ENCODE assay signal across 15 cellular contexts in genomic region chr19:55777528-55777927, GRCh38. TPM values are rescaled to one million over a fixed set of nuclear protein-coding genes. Genes with fewer than 3 reads are reported as not detected.
DNase-seq lines count a peak whose midpoint lies in the region; ATAC-seq, FAIRE-seq and TF ChIP-seq lines count a peak whose summit lies in the region.
"Had no signal": no experiment of that assay in that cellular context is flagged by ENCODE, and none has a peak within 500 bp of the region (broad histone marks: within the 10 kb centered on the region; RNA-seq: fewer than 3 reads in every experiment).

No MANE protein-coding gene starts in this region.

- intact Hi-C loops in MCF 10A (cut with micrococcal nuclease) = no loop called here
- intact Hi-C loops in mammary epithelial cell (cut with micrococcal nuclease) = no loop called here

- H3K27me3 ChIP-seq in mammary epithelial cell (ENCODE audit: insufficient read depth, low read length) = no peaks in the 10 kb centered on the region
- no peaks in the 10 kb centered on the region for H3K27me3 ChIP-seq in Karpas-422 (ENCODE audit: low read length)

- no TSS peak for BruUV-seq in MCF 10A (replicated peaks; lab: Mats Ljungman, UMichigan)
- no TSS peak for BruUV-seq in mammary epithelial cell (replicated peaks; lab: Mats Ljungman, UMichigan)

- no peak for FAIRE-seq in urothelium cell line (lab: Jason Lieb, UNC)

- in situ Hi-C loops in mammary epithelial cell (cut with MboI; ENCODE audit: low sequenced_read_pairs in 2 of 2) (no loop called here), SK-MEL-5 (cut with HindIII; ENCODE audit: low pct_unique_long_range_greater_than_20kb, low sequenced_read_pairs) (no loop called here)

- 24% methylated on average over 7 of the region's 7 CpGs for WGBS in mammary epithelial cell (ENCODE audit: low coverage, missing lambda C conversion rate)

- H3K9ac ChIP-seq in mammary epithelial cell (ENCODE audit: insufficient read depth, low read length) (no peak overlapping the region), Karpas-422 (ENCODE audit: low read length) (peak overlapping the region; percentile 39; the same call in 1 of the 2 replicates)

- dilution Hi-C loops in mammary epithelial cell (cut with HindIII; ENCODE audit: low sequenced_read_pairs) = no loop called here

- no peak for TF ChIP-seq CTCF in MCF 10A (IDR thresholded peaks at IDR 0.05; ENCODE audit: unreplicated experiment)
- no peak for TF ChIP-seq CTCF in mammary epithelial cell (conservative IDR thresholded peaks at IDR 0.05 in 1 of 2, IDR thresholded peaks at IDR 0.05 in 1 of 2; ENCODE audit: extremely low read depth in 1 of 2, insufficient read depth in 1 of 2, low read depth in 1 of 2, low read length in 2 of 2)

- no peak overlapping the region for H2AFZ ChIP-seq in mammary epithelial cell (ENCODE audit: low read depth, low read length)
- peak overlapping the region; percentile 95 for H2AFZ ChIP-seq in Karpas-422 (ENCODE audit: low read length)

- peaks cover 16% of the 10 kb centered on the region for H3K27me3 Mint-ChIP-seq in MCF 10A (ENCODE audit: insufficient read depth, unreplicated experiment)

- H3K27ac Mint-ChIP-seq in MCF 10A (ENCODE audit: low read depth, unreplicated experiment) = no peak overlapping the region

- H3K4me3 Mint-ChIP-seq in MCF 10A (ENCODE audit: unreplicated experiment) = no peak overlapping the region

- peaks cover 7% of the 10 kb centered on the region for H3K9me3 Mint-ChIP-seq in MCF 10A (ENCODE audit: unreplicated experiment)

- H4K20me1 ChIP-seq in mammary epithelial cell (ENCODE audit: insufficient read depth, low read length) (no peaks in the 10 kb centered on the region), Karpas-422 (ENCODE audit: insufficient read depth, low read depth, low read length) (no peaks in the 10 kb centered on the region)

- H3K4me3 ChIP-seq in mammary epithelial cell (replicated peaks in 1 of 3; ENCODE audit: insufficient read depth in 1 of 3, low read depth in 2 of 3, low read length in 3 of 3) (no peak overlapping the region), Karpas-422 (ENCODE audit: low read length) (0 out of 2 replicates have a peak overlapping the region, but pooled peaks have one; percentile 53)
- H3K4me3 ChIP-seq: coronary artery had no signal

- no peaks in the 10 kb centered on the region for H3K36me3 Mint-ChIP-seq in MCF 10A (ENCODE audit: insufficient read depth, unreplicated experiment)

- H3K4me1 Mint-ChIP-seq in MCF 10A (ENCODE audit: insufficient read depth, unreplicated experiment) = no peaks in the 10 kb centered on the region

- H3K9me2 ChIP-seq in Karpas-422 (replicated peaks; ENCODE audit: insufficient read depth, low read length) = no peaks in the 10 kb centered on the region

- CTCF ChIA-PET in MCF 10A (lab: Yijun Ruan, JAX) = interaction anchor here (0.6 kb wide), 1 partner anchor 547 kb away, joined by 3 read pairs; no protein-coding TSS in a partner anchor
- CTCF ChIA-PET in mammary epithelial cell (lab: Charles Lee; ENCODE audit: low non-redundant PET) = no interaction called here

- POLR2A ChIA-PET in MCF 10A (lab: Yijun Ruan, JAX) = no interaction called here

- H3K36me3 ChIP-seq in mammary epithelial cell (ENCODE audit: insufficient read depth, low read length) (no peaks in the 10 kb centered on the region), Karpas-422 (ENCODE audit: insufficient read depth, low read length) (no peaks in the 10 kb centered on the region)

- peaks cover 6% of the 10 kb centered on the region for H3K9me3 ChIP-seq in mammary epithelial cell (replicated peaks; ENCODE audit: insufficient read depth, low read length)
- no peaks in the 10 kb centered on the region for H3K9me3 ChIP-seq in Karpas-422 (ENCODE audit: low read length)

- H3K4me1 ChIP-seq in mammary epithelial cell (ENCODE audit: insufficient read depth, low read length) (no peaks in the 10 kb centered on the region), Karpas-422 (ENCODE audit: low read length) (peaks cover 13% of the 10 kb centered on the region)

- ATAC-seq in HG02870 (IDR thresholded peaks at IDR 0.05; ENCODE audit: unreplicated experiment) = no peak

- H3K79me2 ChIP-seq in mammary epithelial cell (ENCODE audit: insufficient read depth, low read length) (no peaks in the 10 kb centered on the region), Karpas-422 (ENCODE audit: low read length) (no peaks in the 10 kb centered on the region)

- DNase-seq in MCF 10A (ENCODE audit: unreplicated experiment) = peak; percentile 16
- no peak for DNase-seq in mammary epithelial cell
- peak; percentile 90 for DNase-seq in Karpas-422
- DNase-seq in SK-MEL-5 (ENCODE audit: low read depth, low spot score) = peak; percentile 55
- peak; percentile 59 for DNase-seq in urothelium cell line (ENCODE audit: low spot score)
- no peak for DNase-seq in NCI-H1048 (lab: John Stamatoyannopoulos, UW)
- no peak for DNase-seq in foreskin melanocyte
- DNase-seq: NCI-H1694 treated with DMSO at 0.1 percent for 48 hours; stimulated activated naive CD4-positive, alpha-beta T cell treated with Interleukin-2 at 50 U/mL for 16 hours had no signal

- no peak overlapping the region for H3K4me2 ChIP-seq in mammary epithelial cell (ENCODE audit: insufficient read depth, low read depth, low read length)
- peak overlapping the region; percentile 60 for H3K4me2 ChIP-seq in Karpas-422 (ENCODE audit: low read depth, low read length, poor library complexity, severe bottlenecking)

- H3K27ac ChIP-seq in mammary epithelial cell (ENCODE audit: insufficient read depth, low read depth, low read length) = no peak overlapping the region
- no peak overlapping the region for H3K27ac ChIP-seq in Karpas-422 (ENCODE audit: low read length)
- H3K27ac ChIP-seq: coronary artery had no signal

RNA-seq across cellular contexts. Expression of gene RFPL4AL1, which starts 8.6 kb away (rescaled TPM):
- not detected in 2 replicates for total RNA-seq in MCF 10A (2022)
- not detected for total RNA-seq in mammary epithelial cell
- not detected for polyA plus RNA-seq in mammary epithelial cell
- polyA minus RNA-seq in mammary epithelial cell = not detected
- not detected in 2 replicates for total RNA-seq in Karpas-422 (2014; rRNA removed; shearing (Covaris generic); ENCODE audit: low replicate concordance)
- not detected in 2 replicates for total RNA-seq in SK-MEL-5 (2014; rRNA removed; shearing (Covaris generic))
- not detected in 2 replicates for polyA plus RNA-seq in SK-MEL-5 (2015; cell fraction: cytosol; rRNA removed)
- polyA plus RNA-seq in SK-MEL-5 (2015; cell fraction: nucleus; rRNA removed) = not detected in 2 replicates
- total RNA-seq: HT1080; pulmonary artery endothelial cell; T-helper 2 cell treated with Interferon-gamma antibody and Interleukin-4, amounts not matched to agents 100 ng/mL and 5 ng/mL, for 36 hours had no signal
- polyA plus RNA-seq: BJ had no signal

RNA-seq across cellular contexts. Expression of gene RFPL4A, which starts 18.6 kb away (rescaled TPM):
- not detected in 2 replicates for total RNA-seq in MCF 10A (2022)
- not detected for total RNA-seq in mammary epithelial cell
- not detected for polyA plus RNA-seq in mammary epithelial cell
- polyA minus RNA-seq in mammary epithelial cell = not detected
- total RNA-seq in Karpas-422 (2014; rRNA removed; shearing (Covaris generic); ENCODE audit: low replicate concordance) = 0.22 TPM in 1 of 2 replicates, not detected in the other
- total RNA-seq in SK-MEL-5 (2014; rRNA removed; shearing (Covaris generic)) = not detected in 2 replicates
- polyA plus RNA-seq in SK-MEL-5 (2015; cell fraction: cytosol; rRNA removed) = not detected in 2 replicates
- not detected in 2 replicates for polyA plus RNA-seq in SK-MEL-5 (2015; cell fraction: nucleus; rRNA removed)
- total RNA-seq: T-helper 2 cell treated with Interferon-gamma antibody and Interleukin-4, amounts not matched to agents 100 ng/mL and 5 ng/mL, for 36 hours had no signal
- polyA plus RNA-seq: BJ had no signal

RNA-seq across cellular contexts. Expression of gene NLRP9, which starts 39.3 kb away (rescaled TPM):
- total RNA-seq in MCF 10A (2022) (not detected in 2 replicates), mammary epithelial cell (not detected)
- polyA plus RNA-seq in mammary epithelial cell = not detected
- not detected for polyA minus RNA-seq in mammary epithelial cell
- total RNA-seq in Karpas-422 (2014; rRNA removed; shearing (Covaris generic); ENCODE audit: low replicate concordance) = not detected in 2 replicates
- not detected in 2 replicates for total RNA-seq in SK-MEL-5 (2014; rRNA removed; shearing (Covaris generic))
- not detected in 2 replicates for polyA plus RNA-seq in SK-MEL-5 (2015; cell fraction: cytosol; rRNA removed)
- polyA plus RNA-seq in SK-MEL-5 (2015; cell fraction: nucleus; rRNA removed) = not detected in 2 replicates
- total RNA-seq: HT1080; T-helper 2 cell treated with Interferon-gamma antibody and Interleukin-4, amounts not matched to agents 100 ng/mL and 5 ng/mL, for 36 hours had no signal
- polyA plus RNA-seq: BJ had no signal

RNA-seq across cellular contexts. Expression of gene NLRP11, which starts 54.3 kb away (rescaled TPM):
- not detected in 2 replicates for total RNA-seq in MCF 10A (2022)
- total RNA-seq in mammary epithelial cell = not detected
- not detected for polyA plus RNA-seq in mammary epithelial cell
- not detected for polyA minus RNA-seq in mammary epithelial cell
- 1.8 and 5.0 TPM in 2 replicates for total RNA-seq in Karpas-422 (2014; rRNA removed; shearing (Covaris generic); ENCODE audit: low replicate concordance)
- 0.21 and 0.37 TPM in 2 replicates for total RNA-seq in SK-MEL-5 (2014; rRNA removed; shearing (Covaris generic))
- polyA plus RNA-seq in SK-MEL-5 (2015; cell fraction: cytosol; rRNA removed) = 0.02 and 0.25 TPM in 2 replicates
- polyA plus RNA-seq in SK-MEL-5 (2015; cell fraction: nucleus; rRNA removed) = 0.18 and 0.54 TPM in 2 replicates
- total RNA-seq: pulmonary artery endothelial cell; T-helper 2 cell treated with Interferon-gamma antibody and Interleukin-4, amounts not matched to agents 100 ng/mL and 5 ng/mL, for 36 hours had no signal
- polyA plus RNA-seq: BJ had no signal

RNA-seq across cellular contexts. Expression of gene NLRP4, which starts 58.8 kb away (rescaled TPM):
- total RNA-seq in MCF 10A (2022) (not detected in 2 replicates), mammary epithelial cell (not detected)
- polyA plus RNA-seq in mammary epithelial cell = not detected
- not detected for polyA minus RNA-seq in mammary epithelial cell
- total RNA-seq in Karpas-422 (2014; rRNA removed; shearing (Covaris generic); ENCODE audit: low replicate concordance) = 28.2 and 30.2 TPM in 2 replicates
- 0.11 and 0.55 TPM in 2 replicates for total RNA-seq in SK-MEL-5 (2014; rRNA removed; shearing (Covaris generic))
- 0.19 and 0.37 TPM in 2 replicates for polyA plus RNA-seq in SK-MEL-5 (2015; cell fraction: cytosol; rRNA removed)
- polyA plus RNA-seq in SK-MEL-5 (2015; cell fraction: nucleus; rRNA removed) = not detected in 2 replicates
- total RNA-seq: HT1080; pulmonary artery endothelial cell; T-helper 2 cell treated with Interferon-gamma antibody and Interleukin-4, amounts not matched to agents 100 ng/mL and 5 ng/mL, for 36 hours had no signal
- polyA plus RNA-seq: BJ had no signal

Comparison
In these comparisons a context has a peak if more than half of its experiments do, and no peak if none do; other contexts are left out.
1. DNase-seq: peak in MCF 10A (single experiment), Karpas-422 (single experiment), SK-MEL-5 (single experiment) and urothelium cell line (single experiment); none in mammary epithelial cell (single experiment), NCI-H1048 (single experiment) and foreskin melanocyte (single experiment).